Comparison of ENCODE assay signal across 1 cellular context in genomic region chr3:168094877-168095610, GRCh38.
TF ChIP-seq lines count a peak whose summit lies in the region.

No MANE protein-coding gene starts in this region.

TF ChIP-seq in liver, 16 proteins besides CTCF, POLR2A, EP300 and RAD21 (continued from another document):
- TF ChIP-seq MAX (IDR thresholded peaks at IDR 0.05) (peak; percentile 13), FOXA2 (IDR thresholded peaks at IDR 0.05) (no peak), YY1 (IDR thresholded peaks at IDR 0.05) (peak; percentile 63), TAF1 (conservative IDR thresholded peaks at IDR 0.05) (peak; percentile 32)
